9 cellular contexts compared by ENCODE assay signal in the genomic region with DNA sequence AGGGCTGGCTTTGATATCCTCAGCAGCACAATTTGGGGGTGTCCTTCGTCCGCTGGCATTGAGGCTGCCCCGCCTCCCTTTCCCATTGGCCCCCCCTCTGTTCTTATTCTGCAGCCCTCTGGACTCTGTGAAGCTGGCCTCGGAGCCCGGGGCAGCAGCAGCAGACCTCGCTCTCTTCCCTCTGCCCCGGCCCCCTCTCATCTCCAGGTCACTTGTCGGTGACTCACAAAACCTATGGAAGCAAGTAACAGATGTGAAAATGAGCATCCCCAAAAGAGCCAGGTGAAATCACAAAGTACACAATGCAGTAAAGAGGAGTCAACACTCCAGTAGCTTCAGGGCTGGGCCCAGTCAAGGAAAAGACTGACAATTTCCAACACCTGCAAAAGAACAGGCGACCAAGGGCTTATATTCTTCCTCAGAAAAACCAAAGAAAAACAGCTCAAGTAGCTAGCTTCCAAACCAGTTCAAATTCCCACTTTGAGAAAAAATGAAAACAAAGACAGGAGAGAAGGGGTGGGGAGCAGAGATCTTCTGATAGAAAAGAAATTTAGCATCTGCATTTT.
A peak's percentile ranks its signal among the peaks of the same experiment; 100 is the strongest.
DNase-seq lines count a peak whose midpoint lies in the region; ATAC-seq and TF ChIP-seq lines count a peak whose summit lies in the region.
"Had no signal": no experiment of that assay in that cellular context is flagged by ENCODE, and none has a peak within 500 bp of the region (broad histone marks: within the 10 kb centered on the region; RNA-seq: fewer than 3 reads in every experiment).

No MANE protein-coding gene starts in this region.

- WGBS in aorta, 2 donors = 84 to 89% methylated on average over 9 of the region's 9 CpGs

- TF ChIP-seq CTCF in Panc1 (IDR thresholded peaks at IDR 0.05) = no peak
- TF ChIP-seq CTCF in fibroblast of lung (conservative IDR thresholded peaks at IDR 0.05 in 1 of 2, IDR thresholded peaks at IDR 0.05 in 1 of 2; ENCODE audit: low read depth in 1 of 2, low read length in 2 of 2) = no peak
- no peak for TF ChIP-seq CTCF in gastrocnemius medialis (IDR thresholded peaks at IDR 0.05 in 4 of 5, conservative IDR thresholded peaks at IDR 0.05 in 1 of 5)
- TF ChIP-seq CTCF in tibial artery (IDR thresholded peaks at IDR 0.05) = no peak

- H3K36me3 ChIP-seq in Panc1 (ENCODE audit: control insufficient read depth, insufficient read depth, low read length) (no peaks in the 10 kb centered on the region), fibroblast of lung (ENCODE audit: control insufficient read depth, insufficient read depth, low read length) (no peaks in the 10 kb centered on the region), gastrocnemius medialis (peaks cover 0 to 5% of the 10 kb centered on the region in 2 donors), tibial artery (peaks cover 0 to 7% (median 0%) of the 10 kb centered on the region in 3 donors), aorta (ENCODE audit: control insufficient read depth in 1 of 2, insufficient read depth in 2 of 2, low read length in 1 of 2) (peaks cover 0 to 2% of the 10 kb centered on the region in 2 donors)

- H3K4me1 Mint-ChIP-seq in IgD-negative memory B cell = peaks cover 23 to 41% (median 29%) of the 10 kb centered on the region in 3 donors
- peaks cover 26% of the 10 kb centered on the region for H3K4me1 Mint-ChIP-seq in activated CD4-positive, alpha-beta T cell treated with anti-CD3 and anti-CD28 coated beads for 36 hours

- H3K4me3 Mint-ChIP-seq in IgD-negative memory B cell = peak overlapping the region in 3 of 4 donors; percentile 48 to 77 (median 72)
- H3K4me3 Mint-ChIP-seq in activated CD4-positive, alpha-beta T cell treated with anti-CD3 and anti-CD28 coated beads for 36 hours = no peak overlapping the region

- peak overlapping the region; percentile 81 to 100 (median 95) for H3K27ac Mint-ChIP-seq in IgD-negative memory B cell
- H3K27ac Mint-ChIP-seq in activated CD4-positive, alpha-beta T cell treated with anti-CD3 and anti-CD28 coated beads for 36 hours = no peak overlapping the region

- no peak overlapping the region for H2AFZ ChIP-seq in fibroblast of lung (ENCODE audit: low read length)

- H3K4me3 ChIP-seq in Panc1 (ENCODE audit: low read depth in 2 of 2, low read length in 2 of 2) = no peak overlapping the region
- H3K4me3 ChIP-seq in fibroblast of lung (replicated peaks in 1 of 4; ENCODE audit: control extremely low read depth in 1 of 4, insufficient read depth in 1 of 4, low read depth in 3 of 4, low read length in 4 of 4) = peak overlapping the region in 1 of 4 experiments; percentile 3
- no peak overlapping the region for H3K4me3 ChIP-seq in gastrocnemius medialis
- no peak overlapping the region for H3K4me3 ChIP-seq in tibial artery
- H3K4me3 ChIP-seq in aorta (ENCODE audit: low read length in 2 of 2) = no peak overlapping the region
- H3K4me3 ChIP-seq: testis had no signal

- CTCF ChIA-PET in Panc1 (lab: Charles Lee) = no interaction called here
- CTCF ChIA-PET in activated CD4-positive, alpha-beta T cell treated with anti-CD3 and anti-CD28 coated beads for 36 hours (lab: Charles Lee) = interaction anchor here (1.3 kb wide), 1 partner anchor 9 kb away, joined by 3 read pairs; no protein-coding TSS in a partner anchor

- peaks cover 5% of the 10 kb centered on the region for H3K79me2 ChIP-seq in fibroblast of lung (ENCODE audit: control insufficient read depth, insufficient read depth, low read length)

- H3K27me3 Mint-ChIP-seq in IgD-negative memory B cell = peaks cover 33% of the 10 kb centered on the region
- H3K27me3 Mint-ChIP-seq in activated CD4-positive, alpha-beta T cell treated with anti-CD3 and anti-CD28 coated beads for 36 hours = peaks cover 42% of the 10 kb centered on the region

- TF ChIP-seq POLR2A in gastrocnemius medialis (IDR thresholded peaks at IDR 0.05) = no peak

- intact Hi-C loops in Panc1 (cut with micrococcal nuclease; ENCODE audit: unreplicated experiment) (no loop called here), gastrocnemius medialis (cut with DNase I; ENCODE audit: low total_unique reads) (no loop called here), tibial artery (cut with DNase I; ENCODE audit: low total_unique reads) (no loop called here), aorta (cut with DNase I) (no loop called here)
- intact Hi-C loops in activated CD4-positive, alpha-beta T cell treated with anti-CD3 and anti-CD28 coated beads for 36 hours (cut with DNase I, micrococcal nuclease) = loop anchor here (1.0 to 5.0 kb wide), 3 partner anchors 65 to 122 kb away; no protein-coding TSS in a partner anchor

- H3K4me2 ChIP-seq in fibroblast of lung (ENCODE audit: extremely low read depth, insufficient read depth, low read length) = peak overlapping the region; percentile 42

- ATAC-seq in Panc1 = no peak
- ATAC-seq in gastrocnemius medialis = no peak
- ATAC-seq in HG02798 (IDR thresholded peaks at IDR 0.05; ENCODE audit: poor library complexity, unreplicated experiment) = no peak
- no peak for ATAC-seq in activated CD4-positive, alpha-beta T cell treated with anti-CD3 and anti-CD28 coated beads for 36 hours
- ATAC-seq in aorta (ENCODE audit: low FRiP score) = no peak

- in situ Hi-C loops in Panc1 (cut with HindIII; ENCODE audit: low pct_unique_long_range_greater_than_20kb, low sequenced_read_pairs) = no loop called here
- in situ Hi-C loops in gastrocnemius medialis (cut with MboI; ENCODE audit: low sequenced_read_pairs in 4 of 4) = no loop called here

- H3K27ac ChIP-seq in Panc1 (ENCODE audit: low read length) (peak overlapping the region; percentile 100), fibroblast of lung (ENCODE audit: insufficient read depth, low read length) (peak overlapping the region; percentile 36), gastrocnemius medialis (peak overlapping the region; percentile 76 to 86 (median 83)), tibial artery (no peak overlapping the region), aorta (ENCODE audit: low read depth in 1 of 2, low read length in 2 of 2) (no peak overlapping the region)
- H3K27ac ChIP-seq: testis had no signal

- no peaks in the 10 kb centered on the region for H4K20me1 ChIP-seq in fibroblast of lung (ENCODE audit: control insufficient read depth, extremely low read depth, insufficient read depth, low read length)

- H3K36me3 Mint-ChIP-seq in IgD-negative memory B cell = no peaks in the 10 kb centered on the region
- no peaks in the 10 kb centered on the region for H3K36me3 Mint-ChIP-seq in activated CD4-positive, alpha-beta T cell treated with anti-CD3 and anti-CD28 coated beads for 36 hours (ENCODE audit: low read depth)

- BruUV-seq in Panc1 (replicated peaks; lab: Mats Ljungman, UMichigan) = no TSS peak

- no peaks in the 10 kb centered on the region for H3K9me3 Mint-ChIP-seq in IgD-negative memory B cell
- no peaks in the 10 kb centered on the region for H3K9me3 Mint-ChIP-seq in activated CD4-positive, alpha-beta T cell treated with anti-CD3 and anti-CD28 coated beads for 36 hours (ENCODE audit: low read depth)

- no peaks in the 10 kb centered on the region for H3K27me3 ChIP-seq in Panc1 (ENCODE audit: control insufficient read depth, insufficient read depth, low read length)
- H3K27me3 ChIP-seq in fibroblast of lung (ENCODE audit: control insufficient read depth, insufficient read depth, low read length) = no peaks in the 10 kb centered on the region
- H3K27me3 ChIP-seq in gastrocnemius medialis = no peaks in the 10 kb centered on the region
- H3K27me3 ChIP-seq in tibial artery = no peaks in the 10 kb centered on the region
- no peaks in the 10 kb centered on the region for H3K27me3 ChIP-seq in aorta (ENCODE audit: control insufficient read depth in 1 of 2, insufficient read depth in 2 of 2, low read length in 1 of 2)
- H3K27me3 ChIP-seq: testis had no signal

- no peak overlapping the region for H3K9ac ChIP-seq in fibroblast of lung (ENCODE audit: insufficient read depth, low read length)

- H3K9me3 ChIP-seq in Panc1 (ENCODE audit: control insufficient read depth, insufficient read depth, low read depth, low read length) = no peaks in the 10 kb centered on the region
- H3K9me3 ChIP-seq in fibroblast of lung (ENCODE audit: control insufficient read depth, insufficient read depth, low read depth, low read length) = no peaks in the 10 kb centered on the region
- no peaks in the 10 kb centered on the region for H3K9me3 ChIP-seq in gastrocnemius medialis
- no peaks in the 10 kb centered on the region for H3K9me3 ChIP-seq in tibial artery
- no peaks in the 10 kb centered on the region for H3K9me3 ChIP-seq in aorta (ENCODE audit: control insufficient read depth, low read length)
- H3K9me3 ChIP-seq: testis had no signal

- H3K4me1 ChIP-seq in Panc1 (ENCODE audit: control insufficient read depth, insufficient read depth, low read length) (peaks cover 54% of the 10 kb centered on the region), fibroblast of lung (ENCODE audit: control insufficient read depth, extremely low read depth, insufficient read depth, low read length) (peaks cover 14% of the 10 kb centered on the region), gastrocnemius medialis (peaks cover 39 to 45% of the 10 kb centered on the region in 2 donors), tibial artery (peaks cover 0 to 33% (median 14%) of the 10 kb centered on the region in 4 donors), aorta (ENCODE audit: control insufficient read depth in 1 of 2, insufficient read depth in 2 of 2, low read length in 2 of 2) (no peaks in the 10 kb centered on the region)

- POLR2A ChIA-PET in Panc1 (lab: Charles Lee) = interaction anchor here (0.7 kb wide), 1 partner anchor 771 kb away, joined by 3 read pairs; no protein-coding TSS in a partner anchor
- POLR2A ChIA-PET in activated CD4-positive, alpha-beta T cell treated with anti-CD3 and anti-CD28 coated beads for 36 hours (lab: Charles Lee) = no interaction called here

- no peak for DNase-seq in Panc1 (ENCODE audit: low read depth, low spot score)
- DNase-seq in fibroblast of lung (ENCODE audit: low read depth in 2 of 2) = no peak
- no peak for DNase-seq in gastrocnemius medialis
- DNase-seq in tibial artery = no peak
- DNase-seq in activated CD4-positive, alpha-beta T cell treated with anti-CD3 and anti-CD28 coated beads for 36 hours = no peak
- DNase-seq in aorta = no peak

Comparison
In these comparisons a context has a peak if more than half of its experiments do, and no peak if none do; other contexts are left out.
1. H3K27ac ChIP-seq: peak in Panc1 (single experiment), fibroblast of lung (single experiment) and gastrocnemius medialis (4 of 4); none in tibial artery (0 of 2) and aorta (0 of 2).
2. intact Hi-C loops: an anchor here in activated CD4-positive, alpha-beta T cell treated with anti-CD3 and anti-CD28 coated beads for 36 hours (1.0 to 5.0 kb wide); none called in Panc1, gastrocnemius medialis, tibial artery and aorta.